ENCODE assay signal across 9 cellular contexts in genomic region chr15:76235186-76235826, GRCh38.
DNase-seq lines count a peak whose midpoint lies in the region; ATAC-seq and TF ChIP-seq lines count a peak whose summit lies in the region.
"Had no signal": no experiment of that assay in that cellular context is flagged by ENCODE, and none has a peak within 500 bp of the region (broad histone marks: within the 10 kb centered on the region; RNA-seq: fewer than 3 reads in every experiment).

No MANE protein-coding gene starts in this region.

- H3K27me3 ChIP-seq in OCI-LY3 (ENCODE audit: low read depth, low read length) (no peaks in the 10 kb centered on the region), neural cell (ENCODE audit: insufficient read depth, low read depth, low read length) (no peaks in the 10 kb centered on the region)
- H3K27me3 ChIP-seq: SJCRH30 had no signal

- H3K9ac ChIP-seq in OCI-LY3 (ENCODE audit: low read length) = no peak overlapping the region
- no peak overlapping the region for H3K9ac ChIP-seq in neural cell (ENCODE audit: low read length)

- H3K27me3 Mint-ChIP-seq in activated T-cell treated with anti-CD3 and anti-CD28 coated beads, Interleukin-2, amount 50 U/mL, for 24 hours = no peaks in the 10 kb centered on the region

- H3K9me3 Mint-ChIP-seq in activated T-cell treated with anti-CD3 and anti-CD28 coated beads, Interleukin-2, amount 50 U/mL, for 24 hours = no peaks in the 10 kb centered on the region

- H3K27ac Mint-ChIP-seq in activated T-cell treated with anti-CD3 and anti-CD28 coated beads, Interleukin-2, amount 50 U/mL, for 24 hours = no peak overlapping the region

- H2AFZ ChIP-seq in OCI-LY3 (ENCODE audit: low read depth, low read length) (no peak overlapping the region), neural cell (ENCODE audit: low read depth, low read length) (no peak overlapping the region)

- H3K4me2 ChIP-seq in OCI-LY3 (ENCODE audit: low read length) = no peak overlapping the region
- no peak overlapping the region for H3K4me2 ChIP-seq in neural cell (ENCODE audit: low read length)

- H3K9me3 ChIP-seq in OCI-LY3 (ENCODE audit: insufficient read depth, low read length) (no peaks in the 10 kb centered on the region), neural cell (ENCODE audit: low read length) (no peaks in the 10 kb centered on the region)
- H3K9me3 ChIP-seq: SJCRH30 had no signal

- no peaks in the 10 kb centered on the region for H3K4me1 Mint-ChIP-seq in activated T-cell treated with anti-CD3 and anti-CD28 coated beads, Interleukin-2, amount 50 U/mL, for 24 hours (ENCODE audit: low read depth)

- no peaks in the 10 kb centered on the region for H3F3A ChIP-seq in neural cell (ENCODE audit: insufficient read depth, low read length, poor library complexity, severe bottlenecking)

- no peaks in the 10 kb centered on the region for H3K9me2 ChIP-seq in neural cell (ENCODE audit: insufficient read depth, low read length)

- no peak overlapping the region for H3K4me3 Mint-ChIP-seq in activated T-cell treated with anti-CD3 and anti-CD28 coated beads, Interleukin-2, amount 50 U/mL, for 24 hours

- no peak overlapping the region for H3K4me3 ChIP-seq in OCI-LY3 (ENCODE audit: low read length)
- H3K4me3 ChIP-seq in neural cell (ENCODE audit: low read length) = no peak overlapping the region
- H3K4me3 ChIP-seq: SJCRH30 had no signal

- H3K79me2 ChIP-seq in OCI-LY3 (ENCODE audit: low read length) = no peaks in the 10 kb centered on the region
- H3K79me2 ChIP-seq in neural cell (replicated peaks; ENCODE audit: insufficient read depth, low read length) = no peaks in the 10 kb centered on the region

- ATAC-seq in HG02763 (IDR thresholded peaks at IDR 0.05; ENCODE audit: unreplicated experiment) (no peak), HG02981 (IDR thresholded peaks at IDR 0.05; ENCODE audit: unreplicated experiment) (no peak)

- H3K27ac ChIP-seq in OCI-LY3 (ENCODE audit: low read length) (no peak overlapping the region), neural cell (ENCODE audit: low read length) (no peak overlapping the region)
- H3K27ac ChIP-seq: SJCRH30 had no signal

- H4K20me1 ChIP-seq in OCI-LY3 (ENCODE audit: insufficient read depth, low read length) (0 out of 2 replicates have a peak, but pooled peaks cover 3% of the 10 kb centered on the region), neural cell (ENCODE audit: insufficient read depth) (no peaks in the 10 kb centered on the region)

- peaks cover 10% of the 10 kb centered on the region for H3K36me3 ChIP-seq in OCI-LY3 (replicated peaks; ENCODE audit: low read depth, low read length)
- no peaks in the 10 kb centered on the region for H3K36me3 ChIP-seq in neural cell (ENCODE audit: insufficient read depth, low read length)

- peak; percentile 8 for DNase-seq in COLO829 (ENCODE audit: low spot score)
- DNase-seq in HCEC 1CT = peak; percentile 48
- DNase-seq in erythroblast (lab: John Stamatoyannopoulos, UW) = peak; percentile 35 to 50
- DNase-seq in activated T-cell treated with anti-CD3 and anti-CD28 coated beads, Interleukin-2, amount 50 U/mL, for 24 hours = no peak

- TF ChIP-seq RAD21 in neural cell (conservative IDR thresholded peaks at IDR 0.05) = peak; percentile 53

- TF ChIP-seq CTCF in OCI-LY3 (IDR thresholded peaks at IDR 0.05; ENCODE audit: low read depth, low read length) (peak; percentile 72), neural cell (IDR thresholded peaks at IDR 0.05; ENCODE audit: poor library complexity, severe bottlenecking) (peak; percentile 53)

- no peaks in the 10 kb centered on the region for H3K4me1 ChIP-seq in OCI-LY3 (ENCODE audit: low read length)
- H3K4me1 ChIP-seq: SJCRH30 had no signal

- no peak for TF ChIP-seq POLR2A in erythroblast (IDR thresholded peaks at IDR 0.05; ENCODE audit: low read length)

- no peak for TF ChIP-seq EP300 in neural cell (conservative IDR thresholded peaks at IDR 0.05; ENCODE audit: poor library complexity, severe bottlenecking)

- H3K36me3 Mint-ChIP-seq in activated T-cell treated with anti-CD3 and anti-CD28 coated beads, Interleukin-2, amount 50 U/mL, for 24 hours (ENCODE audit: low read depth) = peaks cover 21% of the 10 kb centered on the region

TF ChIP-seq in neural cell, 6 proteins besides CTCF, POLR2A, EP300 and RAD21:
- TF ChIP-seq MXI1 (conservative IDR thresholded peaks at IDR 0.05; ENCODE audit: poor library complexity, severe bottlenecking) (no peak), REST (IDR thresholded peaks at IDR 0.05; ENCODE audit: borderline replicate concordance) (no peak), SMC3 (conservative IDR thresholded peaks at IDR 0.05; ENCODE audit: poor library complexity) (peak; percentile 28), EZH2 (IDR thresholded peaks at IDR 0.05; ENCODE audit: borderline replicate concordance, insufficient read depth, low read length, poor library complexity, severe bottlenecking) (no peak)
